1 cellular context compared by ENCODE assay signal in genomic region chr2:65055427-65056214, GRCh38.
TF ChIP-seq lines count a peak whose summit lies in the region.

No MANE protein-coding gene starts in this region.

TF ChIP-seq in HepG2, 621 proteins besides CTCF, POLR2A, EP300 and RAD21 (continued from another document and continues in another):
- TF ChIP-seq BCL3 (CRISPR knock-in tag; IDR thresholded peaks at IDR 0.05) (peak; percentile 59; the same call in 1 of the 2 replicates), KLF6 (CRISPR knock-in tag; IDR thresholded peaks at IDR 0.05) (peak; percentile 61; the same call in 1 of the 2 replicates), ZNF619 (CRISPR knock-in tag; IDR thresholded peaks at IDR 0.05) (no peak; the same call in 1 of the 2 replicates), PITX1 (CRISPR knock-in tag; IDR thresholded peaks at IDR 0.05) (peak; percentile 73), ZNF770 (CRISPR knock-in tag; IDR thresholded peaks at IDR 0.05) (peak; percentile 94), ZNF780A (CRISPR knock-in tag; IDR thresholded peaks at IDR 0.05) (peak; percentile 17; the same call in 1 of the 2 replicates), SP4 (CRISPR knock-in tag; IDR thresholded peaks at IDR 0.05) (no peak), THAP11 (CRISPR knock-in tag; IDR thresholded peaks at IDR 0.05) (no peak), NFE2L2 (IDR thresholded peaks at IDR 0.05; ENCODE audit: low read length) (no peak), ZNF850 (CRISPR knock-in tag; conservative IDR thresholded peaks at IDR 0.05) (no peak), BORCS8-MEF2B (CRISPR knock-in tag; IDR thresholded peaks at IDR 0.05) (0 out of 2 replicates have a peak, but pooled peaks have one; percentile 20), HNF1B (CRISPR knock-in tag; IDR thresholded peaks at IDR 0.05) (no peak; the same call in 1 of the 2 replicates), ZNF713 (CRISPR knock-in tag; IDR thresholded peaks at IDR 0.05) (no peak), ADNP (CRISPR knock-in tag; IDR thresholded peaks at IDR 0.05) (no peak), ZNF136 (CRISPR knock-in tag; IDR thresholded peaks at IDR 0.05; ENCODE audit: low read depth) (peak; percentile 98), HMGXB3 (CRISPR knock-in tag; IDR thresholded peaks at IDR 0.05; ENCODE audit: borderline replicate concordance) (0 out of 2 replicates have a peak, but pooled peaks have one; percentile 35), MED13 (CRISPR knock-in tag; IDR thresholded peaks at IDR 0.05) (no peak), ZEB1 (IDR thresholded peaks at IDR 0.05; ENCODE audit: insufficient replicate concordance, low read depth) (no peak), ONECUT2 (CRISPR knock-in tag; IDR thresholded peaks at IDR 0.05) (no peak), ZNF224 (CRISPR knock-in tag; IDR thresholded peaks at IDR 0.05) (peak; percentile 77; the same call in 1 of the 2 replicates), RBM39 (IDR thresholded peaks at IDR 0.05; ENCODE audit: low read depth, low read length, poor library complexity, severe bottlenecking) (no peak), PRDM10 (CRISPR knock-in tag; IDR thresholded peaks at IDR 0.05; ENCODE audit: low read depth) (no peak), SSRP1 (CRISPR knock-in tag; IDR thresholded peaks at IDR 0.05) (0 out of 2 replicates have a peak, but pooled peaks have one; percentile 31), IKZF1 (IDR thresholded peaks at IDR 0.05) (no peak), SNRNP70 (IDR thresholded peaks at IDR 0.05; ENCODE audit: low read depth, low read length) (no peak), ZFX (CRISPR knock-in tag; IDR thresholded peaks at IDR 0.05; ENCODE audit: low read depth) (no peak), ZFAT (CRISPR knock-in tag; conservative IDR thresholded peaks at IDR 0.05) (no peak), KDM2A (CRISPR knock-in tag; IDR thresholded peaks at IDR 0.05; ENCODE audit: borderline replicate concordance, low read depth) (peak; percentile 55; the same call in 1 of the 2 replicates), ZNF879 (CRISPR knock-in tag; IDR thresholded peaks at IDR 0.05) (0 out of 2 replicates have a peak, but pooled peaks have one; percentile 33), ZNF276 (CRISPR knock-in tag; IDR thresholded peaks at IDR 0.05; ENCODE audit: low read depth) (no peak; the same call in 1 of the 2 replicates), ZNF451 (CRISPR knock-in tag; IDR thresholded peaks at IDR 0.05) (no peak), ZNF354B (CRISPR knock-in tag; IDR thresholded peaks at IDR 0.05) (no peak; the same call in 1 of the 2 replicates), BRCA1 (CRISPR knock-in tag; IDR thresholded peaks at IDR 0.05) (no peak), CHCHD3 (CRISPR knock-in tag; IDR thresholded peaks at IDR 0.05) (no peak), ZNF746 (CRISPR knock-in tag; IDR thresholded peaks at IDR 0.05) (0 out of 2 replicates have a peak, but pooled peaks have one; percentile 10), IKZF4 (CRISPR knock-in tag; IDR thresholded peaks at IDR 0.05; ENCODE audit: borderline replicate concordance, low read depth, not compliant biosample characterization) (no peak), SNAPC5 (CRISPR knock-in tag; IDR thresholded peaks at IDR 0.05; ENCODE audit: borderline replicate concordance) (no peak; the same call in 1 of the 2 replicates), RARA (CRISPR knock-in tag; IDR thresholded peaks at IDR 0.05) (peak; percentile 18; the same call in 1 of the 2 replicates), MAX (IDR thresholded peaks at IDR 0.05) (peak; percentile 49; the same call in 1 of the 2 replicates), ARID2 (CRISPR knock-in tag; IDR thresholded peaks at IDR 0.05; ENCODE audit: borderline replicate concordance) (no peak; the same call in none of the 2 replicates), ZNF607 (CRISPR knock-in tag; IDR thresholded peaks at IDR 0.05; ENCODE audit: borderline replicate concordance) (peak; percentile 85), ZNF788 (CRISPR knock-in tag; IDR thresholded peaks at IDR 0.05; ENCODE audit: borderline replicate concordance) (peak; percentile 84; the same call in 1 of the 2 replicates), NFE2L1 (CRISPR knock-in tag; IDR thresholded peaks at IDR 0.05; ENCODE audit: borderline replicate concordance) (no peak; the same call in 1 of the 2 replicates)
- TF ChIP-seq, protein P1, sequence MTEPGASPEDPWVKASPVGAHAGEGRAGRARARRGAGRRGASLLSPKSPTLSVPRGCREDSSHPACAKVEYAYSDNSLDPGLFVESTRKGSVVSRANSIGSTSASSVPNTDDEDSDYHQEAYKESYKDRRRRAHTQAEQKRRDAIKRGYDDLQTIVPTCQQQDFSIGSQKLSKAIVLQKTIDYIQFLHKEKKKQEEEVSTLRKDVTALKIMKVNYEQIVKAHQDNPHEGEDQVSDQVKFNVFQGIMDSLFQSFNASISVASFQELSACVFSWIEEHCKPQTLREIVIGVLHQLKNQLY (CRISPR knock-in tag; IDR thresholded peaks at IDR 0.05): 0 out of 2 replicates have a peak, but pooled peaks have one; percentile 3
